8 cellular contexts compared by ENCODE assay signal in the genomic region with DNA sequence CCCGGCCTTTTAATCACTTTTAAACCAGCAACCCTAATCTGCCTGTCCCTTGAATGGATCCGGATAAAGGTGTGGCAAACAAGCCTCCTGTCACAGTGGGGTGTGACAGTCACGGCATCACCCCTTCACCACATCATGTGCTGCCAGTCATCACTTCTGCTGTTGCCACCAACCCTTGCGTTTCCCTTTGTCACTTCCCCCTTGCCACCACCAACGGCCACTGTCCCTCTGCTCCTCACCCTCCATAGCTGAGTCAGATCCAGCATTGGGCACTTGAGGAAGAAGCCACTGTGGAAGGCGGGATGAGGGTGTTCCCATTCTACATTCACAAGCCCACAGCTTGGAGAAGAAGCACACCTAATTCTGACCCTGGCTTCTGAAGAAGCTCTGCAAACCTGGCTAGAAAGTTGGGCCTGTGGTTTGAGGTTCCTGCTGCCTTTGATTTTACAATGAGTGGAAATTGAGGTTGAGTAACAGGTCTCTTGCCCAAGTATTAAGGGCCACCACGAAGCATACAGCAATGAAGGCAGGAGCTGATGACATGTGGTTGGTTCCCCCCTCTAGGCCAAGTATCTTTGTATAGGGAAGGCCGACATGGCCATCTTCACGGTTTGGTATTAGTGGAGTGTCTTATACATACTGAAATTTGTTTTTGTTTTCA. TPM values are rescaled to one million over a fixed set of nuclear protein-coding genes. Genes with fewer than 3 reads are reported as not detected.
DNase-seq lines count a peak whose midpoint lies in the region; ATAC-seq and TF ChIP-seq lines count a peak whose summit lies in the region.

No MANE protein-coding gene starts in this region.

- no peaks in the 10 kb centered on the region for H3K9me3 ChIP-seq in vagina

- no peaks in the 10 kb centered on the region for H3K27me3 ChIP-seq in vagina

- no peak for TF ChIP-seq CTCF in vagina (IDR thresholded peaks at IDR 0.05)

- no peaks in the 10 kb centered on the region for H3K4me1 ChIP-seq in vagina

- TF ChIP-seq POLR2A in vagina (IDR thresholded peaks at IDR 0.05) = no peak

- H3K27ac ChIP-seq in vagina = no peak overlapping the region

- no peak overlapping the region for H3K4me3 ChIP-seq in vagina

- intact Hi-C loops in posterior vena cava (cut with DNase I) (no loop called here), vagina (cut with DNase I) (no loop called here)

- ATAC-seq in GM18511 (IDR thresholded peaks at IDR 0.05; ENCODE audit: unreplicated experiment) (peak; percentile 62), HG02938 (IDR thresholded peaks at IDR 0.05; ENCODE audit: unreplicated experiment) (no peak)

- DNase-seq in SKM-1 (lab: John Stamatoyannopoulos, UW; ENCODE audit: unreplicated experiment) (peak; percentile 98), posterior vena cava (ENCODE audit: low spot score) (peak; percentile 88), cerebellar cortex (ENCODE audit: low spot score) (no peak), vagina (ENCODE audit: extremely low spot score in 2 of 2) (no peak), AG20443 (ENCODE audit: low spot score) (no peak)
- DNase-seq in activated naive CD4-positive, alpha-beta T cell treated with anti-CD3 and anti-CD28 coated beads, Interleukin-2, amount 50 U/mL, for 16 hours = peak; percentile 30

- no peaks in the 10 kb centered on the region for H3K36me3 ChIP-seq in vagina

RNA-seq across cellular contexts. Expression of a gene that starts 22.9 kb away (rescaled TPM):
- total RNA-seq in posterior vena cava (10 to 100 TPM; 52.7 to 85.2 TPM), vagina (63.1 TPM)

Comparison
In these comparisons a context has a peak if more than half of its experiments do, and no peak if none do; other contexts are left out.
1. DNase-seq: peak in SKM-1 (single experiment), activated naive CD4-positive, alpha-beta T cell treated with anti-CD3 and anti-CD28 coated beads, Interleukin-2, amount 50 U/mL, for 16 hours (single experiment) and posterior vena cava (single experiment); none in cerebellar cortex (single experiment), vagina (0 of 2) and AG20443 (single experiment).